ENCODE assay signal across 8 cellular contexts in the genomic region with DNA sequence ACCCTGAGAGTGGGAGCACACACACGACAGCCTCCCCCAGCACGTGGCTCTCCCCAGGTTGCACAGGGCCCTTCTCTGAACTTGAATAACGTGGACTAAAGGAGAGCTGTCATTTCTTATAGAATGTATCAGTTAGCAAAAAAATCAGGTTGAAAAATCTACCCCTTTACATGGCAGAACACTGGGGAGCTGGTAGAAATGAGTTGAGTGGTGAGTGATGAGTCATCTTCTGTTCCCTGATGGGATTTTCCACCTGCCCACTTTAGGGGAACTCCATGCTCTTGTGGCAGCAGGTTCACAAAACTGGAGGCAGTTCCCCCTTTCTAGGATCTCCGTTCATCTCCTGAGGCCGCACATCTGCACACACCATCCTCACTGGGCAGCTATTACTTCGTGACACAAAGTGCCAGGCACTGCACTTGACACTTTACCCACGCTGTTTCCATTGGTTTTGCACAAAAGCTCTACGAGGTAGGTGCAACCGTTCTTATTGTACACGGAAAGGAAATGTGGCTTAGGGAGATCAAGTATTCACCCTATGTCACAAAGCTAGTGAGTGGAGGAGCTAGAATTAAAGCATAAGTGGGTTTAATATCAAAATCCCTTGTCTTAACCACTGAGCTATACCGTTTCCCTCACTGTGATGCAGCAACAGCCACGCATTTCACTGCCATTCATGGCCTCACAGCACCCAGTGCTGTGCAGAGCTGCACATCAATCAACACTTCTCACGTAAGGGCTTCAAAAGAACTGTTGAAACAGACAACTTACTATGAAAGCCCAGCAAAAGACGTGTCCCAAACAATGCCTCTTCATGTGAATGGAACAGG.
DNase-seq lines count a peak whose midpoint lies in the region; ATAC-seq and TF ChIP-seq lines count a peak whose summit lies in the region.

No MANE protein-coding gene starts in this region.

- ATAC-seq in GM21619 (IDR thresholded peaks at IDR 0.05; ENCODE audit: unreplicated experiment) = no peak
- ATAC-seq in GM18858 (IDR thresholded peaks at IDR 0.05; ENCODE audit: unreplicated experiment) = no peak

- TF ChIP-seq CTCF in GM20000 (IDR thresholded peaks at IDR 0.05; ENCODE audit: extremely low read depth, missing control alignments) = no peak
- no peak for TF ChIP-seq CTCF in epithelial cell of esophagus (IDR thresholded peaks at IDR 0.05; ENCODE audit: insufficient read depth, low read depth, low read length, missing control alignments)

- DNase-seq in GM20000 (ENCODE audit: low spot score) (peak; percentile 32), epithelial cell of esophagus (ENCODE audit: low read depth) (peak; percentile 75), OCI-M1 (lab: John Stamatoyannopoulos, UW) (no peak), GM03348 (ENCODE audit: low spot score) (no peak)
- DNase-seq in activated CD4-positive, alpha-beta T cell treated with anti-CD3 and anti-CD28 coated beads for 4 hours = peak; percentile 68
- DNase-seq in stimulated activated CD4-positive, alpha-beta T cell treated with anti-CD3 and anti-CD28 coated beads, Interleukin-4, amount 100 ng/mL, for 1 hour = peak; percentile 56

- no peak overlapping the region for H3K4me3 ChIP-seq in epithelial cell of esophagus (ENCODE audit: low read length)

Comparison
In these comparisons a context has a peak if more than half of its experiments do, and no peak if none do; other contexts are left out.
1. DNase-seq: peak in GM20000 (single experiment), activated CD4-positive, alpha-beta T cell treated with anti-CD3 and anti-CD28 coated beads for 4 hours (2 of 2), epithelial cell of esophagus (single experiment) and stimulated activated CD4-positive, alpha-beta T cell treated with anti-CD3 and anti-CD28 coated beads, Interleukin-4, amount 100 ng/mL, for 1 hour (single experiment); none in OCI-M1 (single experiment) and GM03348 (single experiment).